18 cellular contexts compared by ENCODE assay signal in the genomic region with DNA sequence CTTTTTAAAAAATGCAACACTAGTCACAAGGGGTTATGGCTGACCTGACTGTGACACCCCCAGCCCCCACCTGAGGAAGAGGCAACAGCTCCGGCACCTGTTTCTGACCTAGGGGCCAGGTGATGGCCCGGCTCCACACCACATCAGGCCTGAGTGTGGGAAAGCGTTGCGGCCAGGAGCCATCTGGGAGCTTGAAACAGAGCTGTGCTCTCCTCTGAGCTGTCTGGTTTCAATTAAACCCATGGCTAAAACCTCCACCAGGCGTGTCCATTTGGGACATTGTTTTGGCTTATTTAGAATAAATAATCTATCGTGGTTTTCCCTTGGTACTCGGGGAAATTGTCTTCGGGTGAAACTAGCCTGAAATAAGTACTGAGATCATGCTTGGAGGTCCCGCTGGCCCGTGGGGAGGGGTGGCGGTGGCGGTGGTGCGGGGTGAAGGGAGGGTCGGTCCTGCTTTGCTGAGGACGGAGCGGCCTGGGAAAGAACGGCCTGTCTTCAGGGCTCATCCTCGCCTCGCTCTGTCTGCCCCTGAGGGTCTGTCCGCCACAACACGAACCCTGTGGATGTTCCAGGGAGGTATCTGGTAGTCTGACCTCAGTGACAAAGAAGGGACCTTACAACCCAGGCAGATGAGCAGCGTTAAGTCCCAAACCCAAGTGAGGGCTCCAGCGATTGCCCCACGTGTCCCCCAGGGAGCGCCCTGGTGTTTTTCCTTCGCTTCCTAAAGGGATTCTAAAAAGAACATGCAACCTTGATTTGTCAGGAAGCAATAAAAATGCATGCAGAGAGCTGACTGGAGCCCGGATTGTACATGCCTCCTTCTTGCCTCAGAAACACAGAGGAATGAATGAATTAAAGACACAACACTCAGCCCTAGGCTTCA. TPM values are rescaled to one million over a fixed set of nuclear protein-coding genes. Genes with fewer than 3 reads are reported as not detected.
DNase-seq lines count a peak whose midpoint lies in the region; ATAC-seq and TF ChIP-seq lines count a peak whose summit lies in the region.
"Had no signal": no experiment of that assay in that cellular context is flagged by ENCODE, and none has a peak within 500 bp of the region (broad histone marks: within the 10 kb centered on the region; RNA-seq: fewer than 3 reads in every experiment).

No MANE protein-coding gene starts in this region.

- no peaks in the 10 kb centered on the region for H3K9me3 ChIP-seq in suprapubic skin
- H3K9me3 ChIP-seq: testis had no signal

- no peak for TF ChIP-seq EP300 in suprapubic skin (IDR thresholded peaks at IDR 0.05)

- no peaks in the 10 kb centered on the region for H3K36me3 Mint-ChIP-seq in activated T-cell treated with anti-CD3 and anti-CD28 coated beads, Interleukin-2, amount 50 U/mL, for 4 hours (ENCODE audit: insufficient read depth)
- H3K36me3 Mint-ChIP-seq in activated CD8-positive, alpha-beta memory T cell treated with anti-CD3 and anti-CD28 coated beads, Interleukin-2, amount 10 ng/mL, durations not matched to agents 7 days and 5 days, result no peaks in the 10 kb centered on the region
- H3K36me3 Mint-ChIP-seq: memory B cell had no signal

- peaks cover 10% of the 10 kb centered on the region for H3K4me1 Mint-ChIP-seq in activated T-cell treated with anti-CD3 and anti-CD28 coated beads, Interleukin-2, amount 50 U/mL, for 4 hours (ENCODE audit: low read depth)
- H3K4me1 Mint-ChIP-seq in activated CD8-positive, alpha-beta memory T cell treated with anti-CD3 and anti-CD28 coated beads, Interleukin-2, amount 10 ng/mL, durations not matched to agents 7 days and 5 days, result peaks cover 11% of the 10 kb centered on the region

- 69% methylated on average over 23 of the region's 27 CpGs for WGBS in suprapubic skin

- peak; percentile 15 to 17 for DNase-seq in activated T-cell treated with anti-CD3 and anti-CD28 coated beads, Interleukin-2, amount 50 U/mL, for 48 hours
- no peak for DNase-seq in activated T-cell treated with anti-CD3 and anti-CD28 coated beads, Interleukin-2, amount 50 U/mL, for 4 hours
- peak; percentile 31 for DNase-seq in activated CD8-positive, alpha-beta memory T cell treated with anti-CD3 and anti-CD28 coated beads, Interleukin-2, amount 10 ng/mL, durations not matched to agents 7 days and 5 days
- DNase-seq in fibroblast of villous mesenchyme (ENCODE audit: low read depth) (peak; percentile 79), suprapubic skin (ENCODE audit: low spot score in 2 of 2) (no peak)
- no peak for DNase-seq in activated CD4-positive, alpha-beta T cell treated with anti-CD3 and anti-CD28 coated beads for 48 hours
- no peak for DNase-seq in stimulated activated CD4-positive, alpha-beta T cell treated with anti-CD3 and anti-CD28 coated beads, Interleukin-4, amount 100 ng/mL, for 24 hours
- DNase-seq: activated CD8-positive, alpha-beta T cell treated with anti-CD3 and anti-CD28 coated beads, Interleukin-2, amount 10 ng/mL, durations not matched to agents 7 days and 5 days; activated naive CD4-positive, alpha-beta T cell; AML-193; central memory CD4-positive, alpha-beta T cell; occipital lobe; T1000; testis had no signal

- peaks cover 9% of the 10 kb centered on the region for H3K4me1 ChIP-seq in suprapubic skin

- TF ChIP-seq CTCF in fibroblast of villous mesenchyme (IDR thresholded peaks at IDR 0.05; ENCODE audit: insufficient read depth, low read depth, low read length), result peak; percentile 34
- no peak for TF ChIP-seq CTCF in suprapubic skin (IDR thresholded peaks at IDR 0.05)

- CTCF ChIA-PET in activated CD8-positive, alpha-beta memory T cell treated with anti-CD3 and anti-CD28 coated beads, Interleukin-2, amount 10 ng/mL, durations not matched to agents 7 days and 5 days (lab: Charles Lee), result interaction anchor here (0.8 kb wide), 1 partner anchor 111 kb away, joined by 3 read pairs; a partner anchor contains a TSS

- no peaks in the 10 kb centered on the region for H3K27me3 ChIP-seq in suprapubic skin
- H3K27me3 ChIP-seq: testis had no signal

- no peak overlapping the region for H3K4me3 Mint-ChIP-seq in activated T-cell treated with anti-CD3 and anti-CD28 coated beads, Interleukin-2, amount 50 U/mL, for 4 hours
- no peak overlapping the region for H3K4me3 Mint-ChIP-seq in activated CD8-positive, alpha-beta memory T cell treated with anti-CD3 and anti-CD28 coated beads, Interleukin-2, amount 10 ng/mL, durations not matched to agents 7 days and 5 days
- H3K4me3 Mint-ChIP-seq: activated CD8-positive, alpha-beta T cell treated with anti-CD3 and anti-CD28 coated beads, Interleukin-2, amount 10 ng/mL, durations not matched to agents 7 days and 5 days; memory B cell had no signal

- peak overlapping the region; percentile 77 for H3K27ac ChIP-seq in suprapubic skin
- H3K27ac ChIP-seq: RWPE1, testis had no signal

- no peaks in the 10 kb centered on the region for H3K9me3 Mint-ChIP-seq in activated T-cell treated with anti-CD3 and anti-CD28 coated beads, Interleukin-2, amount 50 U/mL, for 4 hours
- no peaks in the 10 kb centered on the region for H3K9me3 Mint-ChIP-seq in activated CD8-positive, alpha-beta memory T cell treated with anti-CD3 and anti-CD28 coated beads, Interleukin-2, amount 10 ng/mL, durations not matched to agents 7 days and 5 days (ENCODE audit: low read depth)
- H3K9me3 Mint-ChIP-seq: memory B cell had no signal

- H3K27me3 Mint-ChIP-seq in activated T-cell treated with anti-CD3 and anti-CD28 coated beads, Interleukin-2, amount 50 U/mL, for 4 hours (ENCODE audit: low read depth), result no peaks in the 10 kb centered on the region
- H3K27me3 Mint-ChIP-seq in activated CD8-positive, alpha-beta memory T cell treated with anti-CD3 and anti-CD28 coated beads, Interleukin-2, amount 10 ng/mL, durations not matched to agents 7 days and 5 days, result peaks cover 17% of the 10 kb centered on the region

- H3K4me3 ChIP-seq in fibroblast of villous mesenchyme (ENCODE audit: low read depth, low read length) (no peak overlapping the region), suprapubic skin (no peak overlapping the region)
- H3K4me3 ChIP-seq: testis had no signal

- H3K36me3 ChIP-seq in suprapubic skin, result no peaks in the 10 kb centered on the region

- ATAC-seq in activated T-cell treated with anti-CD3 and anti-CD28 coated beads, Interleukin-2, amount 50 U/mL, for 4 hours, result no peak
- no peak for ATAC-seq in activated CD8-positive, alpha-beta memory T cell treated with anti-CD3 and anti-CD28 coated beads, Interleukin-2, amount 10 ng/mL, durations not matched to agents 7 days and 5 days
- ATAC-seq in HG03354 (IDR thresholded peaks at IDR 0.05; ENCODE audit: poor library complexity, severe bottlenecking, unreplicated experiment), result no peak
- ATAC-seq: activated CD8-positive, alpha-beta T cell treated with anti-CD3 and anti-CD28 coated beads, Interleukin-2, amount 10 ng/mL, durations not matched to agents 7 days and 5 days had no signal

- H3K27ac Mint-ChIP-seq in activated CD8-positive, alpha-beta memory T cell treated with anti-CD3 and anti-CD28 coated beads, Interleukin-2, amount 10 ng/mL, durations not matched to agents 7 days and 5 days, result no peak overlapping the region
- H3K27ac Mint-ChIP-seq: activated CD8-positive, alpha-beta T cell treated with anti-CD3 and anti-CD28 coated beads, Interleukin-2, amount 10 ng/mL, durations not matched to agents 7 days and 5 days; memory B cell had no signal

- no peak for TF ChIP-seq POLR2A in suprapubic skin (IDR thresholded peaks at IDR 0.05)

RNA-seq across cellular contexts. Expression of a gene that starts 58.7 kb away (rescaled TPM):
- total RNA-seq in activated T-cell treated with anti-CD3 and anti-CD28 coated beads, Interleukin-2, amount 50 U/mL, for 4 hours, result under 1 TPM; 0.29 to 0.99 (median 0.60) TPM
- total RNA-seq in activated CD8-positive, alpha-beta memory T cell treated with anti-CD3 and anti-CD28 coated beads, Interleukin-2, amount 10 ng/mL, durations not matched to agents 7 days and 5 days, result not detected
- 0.32 and 1.3 TPM in 2 replicates for total RNA-seq in fibroblast of villous mesenchyme
- 10 to 100 TPM in 3 of 4 donors, 1 to 10 TPM in 1; 7.0 to 15.9 (median 12.0) TPM for total RNA-seq in suprapubic skin
- total RNA-seq: activated CD8-positive, alpha-beta T cell treated with anti-CD3 and anti-CD28 coated beads, Interleukin-2, amount 10 ng/mL, durations not matched to agents 7 days and 5 days; NCI-H460 had no signal

Comparison
In these comparisons a context has a peak if more than half of its experiments do, and no peak if none do; other contexts are left out.
1. DNase-seq: peak in activated T-cell treated with anti-CD3 and anti-CD28 coated beads, Interleukin-2, amount 50 U/mL, for 48 hours (2 of 2), activated CD8-positive, alpha-beta memory T cell treated with anti-CD3 and anti-CD28 coated beads, Interleukin-2, amount 10 ng/mL, durations not matched to agents 7 days and 5 days (single experiment) and fibroblast of villous mesenchyme (single experiment); none in activated T-cell treated with anti-CD3 and anti-CD28 coated beads, Interleukin-2, amount 50 U/mL, for 4 hours (single experiment), suprapubic skin (0 of 2), activated CD4-positive, alpha-beta T cell treated with anti-CD3 and anti-CD28 coated beads for 48 hours (single experiment) and stimulated activated CD4-positive, alpha-beta T cell treated with anti-CD3 and anti-CD28 coated beads, Interleukin-4, amount 100 ng/mL, for 24 hours (single experiment).